ENCODE assay signal across 8 cellular contexts in genomic region chr10:119872860-119873671, GRCh38. TPM values are rescaled to one million over a fixed set of nuclear protein-coding genes. Genes with fewer than 3 reads are reported as not detected.
DNase-seq lines count a peak whose midpoint lies in the region; ATAC-seq and TF ChIP-seq lines count a peak whose summit lies in the region.

No MANE protein-coding gene starts in this region.

- H3K9ac ChIP-seq in BLaER1 = peak overlapping the region; percentile 97

- H3K4me2 ChIP-seq in BLaER1 = peak overlapping the region; percentile 85

- H3K36me3 ChIP-seq in BLaER1 = peaks cover 15% of the 10 kb centered on the region
- H3K36me3 ChIP-seq in lung (ENCODE audit: control insufficient read depth in 2 of 2, insufficient read depth in 2 of 2, low read length in 2 of 2) = peaks cover 0 to 1% of the 10 kb centered on the region in 2 donors

- peak; percentile 67 for DNase-seq in GM19240 (ENCODE audit: insufficient read length, low spot score)
- DNase-seq in NCI-H748 treated with DMSO at 0.1 percent for 48 hours (lab: John Stamatoyannopoulos, UW) = peak; percentile 52
- DNase-seq in activated CD4-positive, alpha-beta memory T cell treated with anti-CD3 and anti-CD28 coated beads for 36 hours = peak; percentile 91
- DNase-seq in ecto neural progenitor cell (ENCODE audit: low spot score) = peak; percentile 88
- peak; percentile 88 for DNase-seq in lung (ENCODE audit: low spot score)
- DNase-seq in stimulated activated CD4-positive, alpha-beta T cell treated with anti-CD3 and anti-CD28 coated beads, TNF-alpha, amount 100 ng/mL, for 24 hours (ENCODE audit: low read depth in 3 of 3) = peak; percentile 74 to 87 (median 81)

- no peak for TF ChIP-seq CTCF in lung (IDR thresholded peaks at IDR 0.05; ENCODE audit: control extremely low read depth, extremely low read depth)

- 0% methylated on average over 58 to 75 of the region's 75 CpGs for WGBS in lung, 2 donors

- peak overlapping the region; percentile 80 for H3K4me3 Mint-ChIP-seq in activated CD4-positive, alpha-beta memory T cell treated with anti-CD3 and anti-CD28 coated beads for 36 hours

- peaks cover 2% of the 10 kb centered on the region for H3K36me3 Mint-ChIP-seq in activated CD4-positive, alpha-beta memory T cell treated with anti-CD3 and anti-CD28 coated beads for 36 hours

- H3K9me3 Mint-ChIP-seq in activated CD4-positive, alpha-beta memory T cell treated with anti-CD3 and anti-CD28 coated beads for 36 hours = no peaks in the 10 kb centered on the region

- peak overlapping the region; percentile 92 for H3K4me3 ChIP-seq in BLaER1
- H3K4me3 ChIP-seq in lung = peak overlapping the region; percentile 93

- intact Hi-C loops in activated CD4-positive, alpha-beta memory T cell treated with anti-CD3 and anti-CD28 coated beads for 36 hours (cut with micrococcal nuclease) = loop anchor here (1.0 to 5.0 kb wide), 6 partner anchors 11 to 666 kb away; partner anchors contain the start of genes GRK5, SEC23IP and TIAL1

- H3K4me1 ChIP-seq in BLaER1 (peaks cover 44% of the 10 kb centered on the region), lung (ENCODE audit: control insufficient read depth in 2 of 2, insufficient read depth in 2 of 2, low read length in 2 of 2) (peaks cover 2 to 7% of the 10 kb centered on the region in 2 donors)

- peaks cover 32% of the 10 kb centered on the region for H3K4me1 Mint-ChIP-seq in activated CD4-positive, alpha-beta memory T cell treated with anti-CD3 and anti-CD28 coated beads for 36 hours (ENCODE audit: low read depth)

- no peaks in the 10 kb centered on the region for H3K27me3 ChIP-seq in BLaER1
- H3K27me3 ChIP-seq in lung (ENCODE audit: control insufficient read depth, insufficient read depth) = no peaks in the 10 kb centered on the region

- POLR2A ChIA-PET in activated CD4-positive, alpha-beta memory T cell treated with anti-CD3 and anti-CD28 coated beads for 36 hours (lab: Charles Lee) = interaction anchor here (0.6 to 3.4 kb wide), 12 partner anchors 10 to 276 kb away, joined by 3 to 36 read pairs (median 4); partner anchors contain the start of genes BAG3, INPP5F, SEC23IP and TIAL1

- peak; percentile 83 for ATAC-seq in HG03442 (IDR thresholded peaks at IDR 0.05; ENCODE audit: unreplicated experiment)
- ATAC-seq in lung (ENCODE audit: insufficient read depth, low FRiP score) = peak; percentile 98

- 0 out of 2 replicates have a peak, but pooled peaks cover 3% of the 10 kb centered on the region for H3K9me3 ChIP-seq in BLaER1
- no peaks in the 10 kb centered on the region for H3K9me3 ChIP-seq in lung (ENCODE audit: control insufficient read depth in 2 of 2, insufficient read depth in 1 of 2, low read length in 1 of 2)

- peaks cover 41% of the 10 kb centered on the region for H4K20me1 ChIP-seq in BLaER1

- H3K27ac ChIP-seq in BLaER1 (peak overlapping the region; percentile 98), lung (ENCODE audit: low read depth in 1 of 2, low read length in 1 of 2) (peak overlapping the region; percentile 90 to 94)

- H3K27me3 Mint-ChIP-seq in activated CD4-positive, alpha-beta memory T cell treated with anti-CD3 and anti-CD28 coated beads for 36 hours = no peaks in the 10 kb centered on the region

- peak overlapping the region; percentile 87 for H3K27ac Mint-ChIP-seq in activated CD4-positive, alpha-beta memory T cell treated with anti-CD3 and anti-CD28 coated beads for 36 hours

- CTCF ChIA-PET in activated CD4-positive, alpha-beta memory T cell treated with anti-CD3 and anti-CD28 coated beads for 36 hours (lab: Charles Lee) = interaction anchor here (0.6 to 5.4 kb wide), 13 partner anchors 9 to 267 kb away, joined by 3 to 60 read pairs (median 4); partner anchors contain the start of genes INPP5F and SEC23IP

RNA-seq across cellular contexts. Expression of gene MCMBP, which starts 0.4 kb away (rescaled TPM):
- 10 to 100 TPM; 90.8 to 92.8 TPM for total RNA-seq in activated CD4-positive, alpha-beta memory T cell treated with anti-CD3 and anti-CD28 coated beads for 36 hours
- 10 to 100 TPM; 52.0 to 53.0 TPM for total RNA-seq in lung
- polyA plus RNA-seq in lung = 10 to 100 TPM; 25.8 to 48.4 TPM

RNA-seq across cellular contexts. Expression of gene SEC23IP, which starts 19.5 kb away (rescaled TPM):
- 10 to 100 TPM; 62.4 to 63.6 TPM for total RNA-seq in activated CD4-positive, alpha-beta memory T cell treated with anti-CD3 and anti-CD28 coated beads for 36 hours
- total RNA-seq in lung = 10 to 100 TPM; 43.1 to 69.4 TPM
- polyA plus RNA-seq in lung = 10 to 100 TPM in 1 of 2 donors, 1 to 10 TPM in 1; 9.3 to 17.0 TPM

Comparison
In these comparisons a context has a peak if more than half of its experiments do, and no peak if none do; other contexts are left out.
1. Peak in every context shown above with its lines: DNase-seq, ATAC-seq, H3K4me3 ChIP-seq and H3K27ac ChIP-seq.